8 cellular contexts compared by ENCODE assay signal in genomic region chrX:49884290-49884862, GRCh38. TPM values are rescaled to one million over a fixed set of nuclear protein-coding genes. Genes with fewer than 3 reads are reported as not detected.
DNase-seq lines count a peak whose midpoint lies in the region; ATAC-seq, FAIRE-seq and TF ChIP-seq lines count a peak whose summit lies in the region.

No MANE protein-coding gene starts in this region.

- no CpG with 5 or more reads among the region's 7 CpGs for WGBS in iPS DF 6.9 (ENCODE audit: insufficient coverage, insufficient read length)

- DNase-seq in D721Med (ENCODE audit: insufficient read length, low spot score) (no peak), NCI-H1092 (lab: John Stamatoyannopoulos, UW) (peak; percentile 77), T-helper 17 cell (peak; percentile 26 to 35 (median 27)), amygdala (lab: John Stamatoyannopoulos, UW) (peak in 29 of 56 donors; percentile 0 to 61 (median 6)), iPS DF 6.9 (ENCODE audit: low read depth, low spot score) (peak; percentile 22)
- DNase-seq in stimulated activated CD4-positive, alpha-beta T cell treated with anti-CD3 and anti-CD28 coated beads, Interleukin-2, amount 100 ng/mL, for 24 hours: peak; percentile 62 to 63

- H3K36me3 Mint-ChIP-seq in T-helper 17 cell (ENCODE audit: low read depth): no peaks in the 10 kb centered on the region

- H3K36me3 ChIP-seq in iPS DF 6.9 (ENCODE audit: control insufficient read depth, insufficient read depth, low read length): no peaks in the 10 kb centered on the region

- no peaks in the 10 kb centered on the region for H3K4me1 ChIP-seq in iPS DF 6.9 (ENCODE audit: control insufficient read depth, insufficient read depth, low read length)

- H3K27me3 Mint-ChIP-seq in T-helper 17 cell: no peaks in the 10 kb centered on the region

- H3K27ac Mint-ChIP-seq in T-helper 17 cell: no peak overlapping the region

- no peak overlapping the region for H3K4me3 ChIP-seq in iPS DF 6.9 (ENCODE audit: low read length)

- no peak overlapping the region for H3K4me3 Mint-ChIP-seq in T-helper 17 cell

- peak; percentile 54 for TF ChIP-seq CTCF in D721Med (IDR thresholded peaks at IDR 0.05; ENCODE audit: insufficient read depth, missing control alignments)

- H3K9me3 ChIP-seq in T-helper 17 cell (ENCODE audit: control insufficient read depth, low read length, poor library complexity, severe bottlenecking) (no peaks in the 10 kb centered on the region), iPS DF 6.9 (ENCODE audit: control insufficient read depth, insufficient read depth, low read length) (no peaks in the 10 kb centered on the region)

- H3K27me3 ChIP-seq in iPS DF 6.9 (ENCODE audit: control insufficient read depth, insufficient read depth, low read length): no peaks in the 10 kb centered on the region

- FAIRE-seq in D721Med (lab: Jason Lieb, UNC): no peak

- no peak overlapping the region for H3K27ac ChIP-seq in iPS DF 6.9 (ENCODE audit: low read length)

- ATAC-seq in GM21723 (IDR thresholded peaks at IDR 0.05; ENCODE audit: unreplicated experiment) (peak; percentile 45), T-helper 17 cell (no peak), HG02763 (IDR thresholded peaks at IDR 0.05; ENCODE audit: unreplicated experiment) (no peak)

- H3K4me1 Mint-ChIP-seq in T-helper 17 cell: peaks cover 14% of the 10 kb centered on the region

RNA-seq across cellular contexts. Expression of gene USP27X, which starts 5.1 kb away (rescaled TPM):
- 1 to 10 TPM; 2.5 to 3.5 TPM for total RNA-seq in T-helper 17 cell

RNA-seq across cellular contexts. Expression of gene CLCN5, which starts 38.0 kb away (rescaled TPM):
- total RNA-seq in T-helper 17 cell: 1 to 10 TPM; 2.2 to 2.8 TPM

RNA-seq across cellular contexts. Expression of gene PAGE4, which starts 55.3 kb away (rescaled TPM):
- not detected for total RNA-seq in T-helper 17 cell
